In the genomic region with DNA sequence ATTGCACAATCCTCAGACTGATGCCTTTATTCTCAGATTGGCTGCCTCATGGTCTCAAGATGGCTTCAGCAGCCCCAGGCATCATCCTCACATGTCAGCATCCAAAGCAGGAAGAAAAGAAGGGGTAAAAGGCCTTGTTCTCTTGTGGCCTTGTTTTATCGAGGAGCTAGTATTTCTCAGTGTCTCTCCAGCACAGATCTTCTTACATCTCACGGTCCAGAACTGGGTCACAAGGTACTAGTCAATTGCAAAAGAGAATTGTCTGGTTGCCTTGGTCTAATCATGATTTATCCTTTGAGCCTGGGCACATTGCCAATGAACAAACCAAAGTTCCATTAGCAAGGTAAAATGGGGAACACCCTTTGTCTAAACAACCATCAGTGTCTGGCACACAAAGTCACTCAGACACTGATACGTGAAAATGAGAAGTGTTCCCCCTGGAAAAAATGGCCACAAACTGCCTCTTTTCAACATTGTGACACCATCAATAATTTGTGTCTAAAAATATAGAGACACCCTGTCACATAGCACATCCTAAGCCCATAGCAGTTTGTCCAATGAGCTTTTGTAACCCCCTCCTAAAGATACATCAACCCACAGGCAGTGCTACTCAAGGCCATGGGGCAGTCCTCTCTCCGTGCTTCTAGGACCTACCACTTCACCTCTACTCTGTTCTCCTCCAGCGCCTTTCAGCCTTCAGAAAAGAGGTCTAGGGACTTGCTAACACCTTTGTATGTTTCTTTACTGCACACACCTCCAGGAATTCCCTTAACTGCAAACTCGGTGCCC, we compare ENCODE assay signal across 12 cellular contexts.
DNase-seq lines count a peak whose midpoint lies in the region; ATAC-seq and TF ChIP-seq lines count a peak whose summit lies in the region.
"Had no signal": no experiment of that assay in that cellular context is flagged by ENCODE, and none has a peak within 500 bp of the region (broad histone marks: within the 10 kb centered on the region; RNA-seq: fewer than 3 reads in every experiment).

No MANE protein-coding gene starts in this region.

- DNase-seq in NCI-H2227 (lab: John Stamatoyannopoulos, UW; ENCODE audit: unreplicated experiment), result peak; percentile 29
- DNase-seq in NCI-H2227 treated with DMSO at 0.1 percent for 48 hours (lab: John Stamatoyannopoulos, UW), result no peak
- peak; percentile 87 for DNase-seq in NCI-H1092 treated with DMSO at 0.1 percent for 48 hours (lab: John Stamatoyannopoulos, UW)
- no peak for DNase-seq in T-cell
- DNase-seq in putamen (ENCODE audit: low spot score), result no peak
- DNase-seq in SJCRH30, result no peak
- DNase-seq: central memory CD4-positive, alpha-beta T cell; stimulated activated CD4-positive, alpha-beta T cell treated with anti-CD3 and anti-CD28 coated beads, Interleukin-1b, Interleukin-23, amount 100 ng/mL, for 48 hours had no signal

- CTCF ChIA-PET in T-cell (lab: Charles Lee), result no interaction called here

- H3K9me3 Mint-ChIP-seq in T-cell, result no peaks in the 10 kb centered on the region
- H3K9me3 Mint-ChIP-seq in nephron, result no peaks in the 10 kb centered on the region

- ATAC-seq in T-cell (replicated peaks in 1 of 4), result peak in 3 of 4 experiments; percentile 7 to 15 (median 14)
- ATAC-seq in HG03378 (IDR thresholded peaks at IDR 0.05; ENCODE audit: unreplicated experiment), result no peak
- ATAC-seq: GM12878 had no signal

- H3K27me3 Mint-ChIP-seq in T-cell (peaks cover 0 to 4% of the 10 kb centered on the region in 2 donors), nephron (ENCODE audit: low read depth) (peaks cover 3% of the 10 kb centered on the region)

- H3K4me3 Mint-ChIP-seq in T-cell (peak overlapping the region in 1 of 3 donors; percentile 32), nephron (no peak overlapping the region)

- H3K27ac ChIP-seq in SJCRH30, result no peak overlapping the region
- H3K27ac ChIP-seq: vagina had no signal

- TF ChIP-seq CTCF in nephron (IDR thresholded peaks at IDR 0.05; ENCODE audit: unreplicated experiment in 3 of 3), result no peak

- H3K4me1 Mint-ChIP-seq in T-cell (peaks cover 30 to 55% (median 42%) of the 10 kb centered on the region in 3 donors), nephron (peaks cover 32% of the 10 kb centered on the region)

- H3K27ac Mint-ChIP-seq in T-cell (peak overlapping the region; percentile 93 to 94), nephron (peak overlapping the region in 2 of 3 experiments; percentile 92 to 94)

- H3K4me1 ChIP-seq in SJCRH30, result no peaks in the 10 kb centered on the region; the same call in 1 of the 2 replicates

- POLR2A ChIA-PET in T-cell (lab: Charles Lee), result no interaction called here

- H3K9me3 ChIP-seq in SJCRH30 (replicated peaks), result no peaks in the 10 kb centered on the region
- H3K9me3 ChIP-seq: vagina had no signal

- no peak overlapping the region for H3K4me3 ChIP-seq in SJCRH30
- H3K4me3 ChIP-seq: GM12878, vagina had no signal

- no peaks in the 10 kb centered on the region for H3K27me3 ChIP-seq in SJCRH30
- H3K27me3 ChIP-seq: vagina had no signal

- no peaks in the 10 kb centered on the region for H3K36me3 Mint-ChIP-seq in T-cell
- H3K36me3 Mint-ChIP-seq in nephron (ENCODE audit: low read depth), result no peaks in the 10 kb centered on the region

- no peaks in the 10 kb centered on the region for H3K36me3 ChIP-seq in SJCRH30
- H3K36me3 ChIP-seq: vagina had no signal

Comparison
In these comparisons a context has a peak if more than half of its experiments do, and no peak if none do; other contexts are left out.
1. DNase-seq: peak in NCI-H2227 (single experiment) and NCI-H1092 treated with DMSO at 0.1 percent for 48 hours (single experiment); none in NCI-H2227 treated with DMSO at 0.1 percent for 48 hours (single experiment), T-cell (0 of 34), putamen (single experiment) and SJCRH30 (0 of 2).